ENCODE assay signal across 20 cellular contexts in the genomic region with DNA sequence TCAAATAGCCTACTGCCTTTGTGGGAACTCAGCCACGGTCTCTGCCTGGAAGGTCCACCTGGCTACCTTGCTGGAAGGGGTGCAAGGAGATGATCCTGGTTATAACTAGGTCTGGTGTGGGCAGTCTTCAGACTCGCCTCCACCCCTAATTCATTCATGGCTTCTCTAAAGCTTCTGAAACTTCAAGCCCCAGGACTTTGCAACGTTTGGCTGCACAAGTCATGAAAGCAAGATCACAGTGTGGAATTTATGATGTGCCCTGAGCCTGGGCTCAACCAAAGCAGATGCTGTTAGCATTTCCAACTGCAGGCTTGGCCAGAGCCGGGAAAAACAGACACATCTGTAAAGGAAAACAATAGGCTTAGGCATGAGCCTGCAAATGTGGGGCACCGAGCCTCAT.
DNase-seq lines count a peak whose midpoint lies in the region; ATAC-seq, FAIRE-seq and TF ChIP-seq lines count a peak whose summit lies in the region.
"Had no signal": no experiment of that assay in that cellular context is flagged by ENCODE, and none has a peak within 500 bp of the region (broad histone marks: within the 10 kb centered on the region; RNA-seq: fewer than 3 reads in every experiment).

No MANE protein-coding gene starts in this region.

- no peaks in the 10 kb centered on the region for H3K9me3 ChIP-seq in MM.1S (replicated peaks; ENCODE audit: insufficient read depth, low read length)
- no peaks in the 10 kb centered on the region for H3K9me3 ChIP-seq in H1 (ENCODE audit: insufficient read depth in 2 of 2, low read depth in 1 of 2, low read length in 1 of 2)
- H3K9me3 ChIP-seq: BE2C, SK-N-SH had no signal

- H3K27ac ChIP-seq in MM.1S (ENCODE audit: low read length) (peak overlapping the region; percentile 90), H1 (ENCODE audit: low read depth, low read length) (no peak overlapping the region), coronary artery (no peak overlapping the region)

- H3K36me3 Mint-ChIP-seq in activated T-cell treated with anti-CD3 and anti-CD28 coated beads, Interleukin-2, amount 50 U/mL, for 4 hours (ENCODE audit: insufficient read depth): no peaks in the 10 kb centered on the region
- H3K36me3 Mint-ChIP-seq: CD4-positive, alpha-beta memory T cell had no signal

- POLR2A ChIA-PET in H1 (lab: Charles Lee; ENCODE audit: partially characterized antibody): no interaction called here

- no peak overlapping the region for H4K5ac ChIP-seq in H1 (ENCODE audit: insufficient read length, low read depth, low read length)

- ATAC-seq in GM21529 (IDR thresholded peaks at IDR 0.05; ENCODE audit: unreplicated experiment): peak; percentile 33
- no peak for ATAC-seq in activated T-cell treated with anti-CD3 and anti-CD28 coated beads, Interleukin-2, amount 50 U/mL, for 4 hours
- ATAC-seq: K562, Panc1 had no signal

- H2BK120ac ChIP-seq in H1 (replicated peaks; ENCODE audit: low read depth, low read length): no peak overlapping the region

- TF ChIP-seq EP300 in H1 (IDR thresholded peaks at IDR 0.05; ENCODE audit: borderline replicate concordance in 1 of 2, low read depth in 2 of 2, low read length in 2 of 2): no peak

- no peaks in the 10 kb centered on the region for H3K79me1 ChIP-seq in H1 (ENCODE audit: low read depth, low read length)

- H2BK5ac ChIP-seq in H1 (ENCODE audit: low read depth, low read length): no peak overlapping the region

- H3K9ac ChIP-seq in MM.1S (ENCODE audit: low read length) (peak overlapping the region; percentile 48), H1 (replicated peaks in 1 of 4; ENCODE audit: extremely low read depth in 1 of 4, low read depth in 3 of 4, low read length in 3 of 4) (no peak overlapping the region)
- H3K9ac ChIP-seq: SK-N-SH had no signal

- peak overlapping the region; percentile 75 for H3K4me2 ChIP-seq in MM.1S (ENCODE audit: low read depth, low read length)
- no peak overlapping the region for H3K4me2 ChIP-seq in H1 (ENCODE audit: insufficient read depth in 1 of 2, low read depth in 2 of 2, low read length in 2 of 2)
- H3K4me2 ChIP-seq: SK-N-SH had no signal

- no peak overlapping the region for H2BK15ac ChIP-seq in H1 (ENCODE audit: low read length)

- no peak overlapping the region for H2BK12ac ChIP-seq in H1 (ENCODE audit: low read depth, low read length)

- no peak overlapping the region for H3K56ac ChIP-seq in H1 (replicated peaks; ENCODE audit: insufficient read length, low read depth, low read length)

- H3K4me1 Mint-ChIP-seq in activated T-cell treated with anti-CD3 and anti-CD28 coated beads, Interleukin-2, amount 50 U/mL, for 4 hours (ENCODE audit: low read depth): no peaks in the 10 kb centered on the region
- H3K4me1 Mint-ChIP-seq: CD4-positive, alpha-beta memory T cell had no signal

- no peaks in the 10 kb centered on the region for H3K9me3 Mint-ChIP-seq in activated T-cell treated with anti-CD3 and anti-CD28 coated beads, Interleukin-2, amount 50 U/mL, for 4 hours

- no peak overlapping the region; the same call in 1 of the 2 replicates for H2AK5ac ChIP-seq in H1 (ENCODE audit: low read depth, low read length)

- H2BK20ac ChIP-seq in H1 (ENCODE audit: low read length): no peak overlapping the region

- H3K14ac ChIP-seq in H1 (ENCODE audit: insufficient read length): no peak overlapping the region

- FAIRE-seq in H1 (lab: Jason Lieb, UNC): no peak
- FAIRE-seq: D721Med, K562 had no signal

- H3K9me2 ChIP-seq in MM.1S (replicated peaks; ENCODE audit: insufficient read depth, low read length): no peaks in the 10 kb centered on the region
- H3K9me2 ChIP-seq: SK-N-SH had no signal

- no peak overlapping the region for H3K4ac ChIP-seq in H1 (replicated peaks; ENCODE audit: insufficient read length, low read depth, low read length)

- H4K20me1 ChIP-seq in MM.1S (ENCODE audit: insufficient read depth, low read length) (no peaks in the 10 kb centered on the region), H1 (replicated peaks in 1 of 2; ENCODE audit: control insufficient read depth in 1 of 2, insufficient read depth in 2 of 2, low read length in 2 of 2) (no peaks in the 10 kb centered on the region)

- TF ChIP-seq RAD21 in H1 (IDR thresholded peaks at IDR 0.05 in 1 of 2, conservative IDR thresholded peaks at IDR 0.05 in 1 of 2; ENCODE audit: low read depth in 2 of 2, low read length in 2 of 2): no peak

- TF ChIP-seq POLR2A in H1 (IDR thresholded peaks at IDR 0.05; ENCODE audit: control extremely low read depth in 1 of 2, low read depth in 2 of 2, low read length in 2 of 2): no peak

- H2AFZ ChIP-seq in MM.1S (ENCODE audit: low read length) (peak overlapping the region; percentile 37), H1 (ENCODE audit: low read length) (no peak overlapping the region)

- H3K27me3 ChIP-seq in MM.1S (replicated peaks; ENCODE audit: insufficient read depth, low read length): no peaks in the 10 kb centered on the region
- no peaks in the 10 kb centered on the region for H3K27me3 ChIP-seq in H1 (replicated peaks in 1 of 4; ENCODE audit: control insufficient read depth in 3 of 4, extremely low read depth in 1 of 4, insufficient read depth in 3 of 4, low read length in 3 of 4)
- H3K27me3 ChIP-seq: BE2C had no signal

- 90% methylated on average over 5 of the region's 5 CpGs; no CpG with 5 or more reads in 1 of the 2 experiments for WGBS in H1 (ENCODE audit: extremely low coverage in 1 of 2, insufficient coverage in 1 of 2, insufficient read length in 1 of 2, insufficient replicate concordance in 2 of 2, low coverage in 1 of 2, low lambda C conversion rate in 2 of 2, missing lambda C conversion rate in 1 of 2), 2 experiments

- DNase-seq in MM.1S (peak; percentile 41), H1 (ENCODE audit: low read depth in 1 of 2, low spot score in 2 of 2) (no peak), COLO668 (lab: John Stamatoyannopoulos, UW; ENCODE audit: unreplicated experiment) (no peak), coronary artery (ENCODE audit: low spot score) (no peak)
- DNase-seq in activated T-cell treated with anti-CD3 and anti-CD28 coated beads, Interleukin-2, amount 50 U/mL, for 4 hours: no peak
- no peak for DNase-seq in stimulated activated naive CD4-positive, alpha-beta T cell treated with Interleukin-2 at 50 U/mL for 16 hours (lab: John Stamatoyannopoulos, UW)
- DNase-seq: BE2C; CD4-positive, alpha-beta memory T cell; DND-41; NCI-H1092; NCI-H1694; NCI-H2107; NCI-H226; NCI-H526 treated with DMSO at 0.1 percent for 48 hours; Right ventricle myocardium superior; SK-N-SH had no signal

- H3K36me3 ChIP-seq in MM.1S (replicated peaks; ENCODE audit: insufficient read depth, low read length) (no peaks in the 10 kb centered on the region), H1 (ENCODE audit: control insufficient read depth in 2 of 4, insufficient read depth in 4 of 4, low read length in 3 of 4) (no peaks in the 10 kb centered on the region)
- H3K36me3 ChIP-seq: BE2C had no signal

- no peak overlapping the region for H3K23ac ChIP-seq in H1 (ENCODE audit: insufficient read length)

- no peak overlapping the region for H3K4me3 Mint-ChIP-seq in activated T-cell treated with anti-CD3 and anti-CD28 coated beads, Interleukin-2, amount 50 U/mL, for 4 hours
- H3K4me3 Mint-ChIP-seq: CD4-positive, alpha-beta memory T cell had no signal

- H3K4me1 ChIP-seq in MM.1S (ENCODE audit: low read length) (peaks cover 39% of the 10 kb centered on the region), H1 (replicated peaks in 1 of 4; ENCODE audit: control insufficient read depth in 3 of 4, insufficient read depth in 4 of 4, low read length in 3 of 4) (peaks cover 0 to 17% (median 10%) of the 10 kb centered on the region in 4 experiments)
- H3K4me1 ChIP-seq: BE2C had no signal

- no peaks in the 10 kb centered on the region for H3K23me2 ChIP-seq in H1 (ENCODE audit: low read depth, low read length)

- CTCF ChIA-PET in H1 (lab: Charles Lee; ENCODE audit: partially characterized antibody): interaction anchor here (1.1 to 1.5 kb wide), 5 partner anchors 11 to 133 kb away, joined by 3 to 5 read pairs (median 3); no protein-coding TSS in a partner anchor

- TF ChIP-seq CTCF in MM.1S (IDR thresholded peaks at IDR 0.05; ENCODE audit: low read length) (no peak), H1 (IDR thresholded peaks at IDR 0.05; ENCODE audit: control extremely low read depth in 1 of 3, insufficient read depth in 1 of 3, low read depth in 1 of 3, low read length in 3 of 3) (no peak), coronary artery (IDR thresholded peaks at IDR 0.05) (no peak)

- no peak overlapping the region for H4K91ac ChIP-seq in H1 (replicated peaks; ENCODE audit: insufficient read length, low read length)

- peaks cover 20% of the 10 kb centered on the region for H3F3A ChIP-seq in MM.1S (ENCODE audit: insufficient read depth, low read length)

- no peaks in the 10 kb centered on the region for H3K79me2 ChIP-seq in MM.1S (ENCODE audit: low read length)
- no peaks in the 10 kb centered on the region for H3K79me2 ChIP-seq in H1 (ENCODE audit: control insufficient read depth in 1 of 2, insufficient read depth in 2 of 2, low read length in 2 of 2)

- H3K27me3 Mint-ChIP-seq in activated T-cell treated with anti-CD3 and anti-CD28 coated beads, Interleukin-2, amount 50 U/mL, for 4 hours (ENCODE audit: low read depth): no peaks in the 10 kb centered on the region
- H3K27me3 Mint-ChIP-seq: CD4-positive, alpha-beta memory T cell had no signal

- no peak overlapping the region for H3K18ac ChIP-seq in H1 (ENCODE audit: extremely low read depth, low read length)

- H3K4me3 ChIP-seq in MM.1S (ENCODE audit: low read length): peak overlapping the region; percentile 11; the same call in 1 of the 2 replicates
- H3K4me3 ChIP-seq in H1 (ENCODE audit: extremely low read depth in 1 of 4, insufficient read depth in 2 of 4, low read depth in 3 of 4, low read length in 4 of 4): no peak overlapping the region
- no peak overlapping the region for H3K4me3 ChIP-seq in coronary artery
- H3K4me3 ChIP-seq: K562 had no signal

- H4K8ac ChIP-seq in H1 (ENCODE audit: extremely low read depth, insufficient read depth, low read length): 0 out of 2 replicates have a peak overlapping the region, but pooled peaks have one; percentile 25

TF ChIP-seq in H1, 55 proteins besides CTCF, POLR2A, EP300 and RAD21:
- TF ChIP-seq SRF (IDR thresholded peaks at IDR 0.05; ENCODE audit: low read depth, low read length) (no peak), TEAD4 (IDR thresholded peaks at IDR 0.05; ENCODE audit: low read depth, low read length) (no peak), RFX5 (IDR thresholded peaks at IDR 0.05; ENCODE audit: borderline replicate concordance, low read depth, low read length) (no peak)
- TF ChIP-seq, protein P1, sequence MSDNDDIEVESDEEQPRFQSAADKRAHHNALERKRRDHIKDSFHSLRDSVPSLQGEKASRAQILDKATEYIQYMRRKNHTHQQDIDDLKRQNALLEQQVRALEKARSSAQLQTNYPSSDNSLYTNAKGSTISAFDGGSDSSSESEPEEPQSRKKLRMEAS (IDR thresholded peaks at IDR 0.05): no peak
